In genomic region chr2:26052731-26053130, GRCh38 we compare ENCODE assay signal across 27 cellular contexts. TPM values are rescaled to one million over a fixed set of nuclear protein-coding genes. Genes with fewer than 3 reads are reported as not detected.
DNase-seq lines count a peak whose midpoint lies in the region; ATAC-seq and TF ChIP-seq lines count a peak whose summit lies in the region.
"Had no signal": no experiment of that assay in that cellular context is flagged by ENCODE, and none has a peak within 500 bp of the region (broad histone marks: within the 10 kb centered on the region; RNA-seq: fewer than 3 reads in every experiment).

No MANE protein-coding gene starts in this region.

- no peaks in the 10 kb centered on the region for H3K4me1 ChIP-seq in Panc1 (ENCODE audit: control insufficient read depth, insufficient read depth, low read length)
- H3K4me1 ChIP-seq: foreskin keratinocyte had no signal

- H3K27ac ChIP-seq in Panc1 (ENCODE audit: low read length): no peak overlapping the region
- H3K27ac ChIP-seq: A549, brain microvascular endothelial cell, esophagus squamous epithelium, foreskin keratinocyte, SJSA1, WERI-Rb-1 had no signal

- in situ Hi-C loops in Panc1 (cut with HindIII; ENCODE audit: low pct_unique_long_range_greater_than_20kb, low sequenced_read_pairs): no loop called here

- ATAC-seq in Panc1 (no peak), GM18519 (IDR thresholded peaks at IDR 0.05; ENCODE audit: low FRiP score, unreplicated experiment) (no peak), HG02840 (IDR thresholded peaks at IDR 0.05; ENCODE audit: low FRiP score, unreplicated experiment) (no peak)
- ATAC-seq: foreskin keratinocyte, left ventricle myocardium superior had no signal

- BruUV-seq in Panc1 (replicated peaks; lab: Mats Ljungman, UMichigan): TSS peak; percentile 8

- CTCF ChIA-PET in activated naive CD4-positive, alpha-beta T cell treated with anti-CD3 and anti-CD28 coated beads, Interleukin-2, amount 10 ng/mL, durations not matched to agents 7 days and 5 days (lab: Charles Lee): no interaction called here
- CTCF ChIA-PET in Panc1 (lab: Charles Lee): interaction anchor here (0.6 kb wide), 1 partner anchor 48 kb away, joined by 4 read pairs; no protein-coding TSS in a partner anchor

- H3K27me3 Mint-ChIP-seq in activated naive CD4-positive, alpha-beta T cell treated with anti-CD3 and anti-CD28 coated beads, Interleukin-2, amount 10 ng/mL, durations not matched to agents 7 days and 5 days: no peaks in the 10 kb centered on the region
- H3K27me3 Mint-ChIP-seq in mesothelial cell of epicardium (ENCODE audit: low read depth) (no peaks in the 10 kb centered on the region), type B pancreatic cell (no peaks in the 10 kb centered on the region)

- DNase-seq in activated naive CD4-positive, alpha-beta T cell treated with anti-CD3 and anti-CD28 coated beads, Interleukin-2, amount 10 ng/mL, durations not matched to agents 7 days and 5 days: no peak
- DNase-seq in activated naive CD4-positive, alpha-beta T cell treated with anti-CD3 and anti-CD28 coated beads, Interleukin-2, amount 50 U/mL, for 16 hours: no peak
- DNase-seq in Panc1 (ENCODE audit: low read depth, low spot score): no peak
- DNase-seq in mesothelial cell of epicardium (ENCODE audit: low spot score in 2 of 2, unreplicated experiment in 2 of 2): no peak
- no peak for DNase-seq in type B pancreatic cell (ENCODE audit: extremely low spot score, unreplicated experiment)
- no peak for DNase-seq in GM03348 (ENCODE audit: low spot score)
- DNase-seq: activated CD4-positive, alpha-beta T cell treated with anti-CD3 and anti-CD28 coated beads for 48 hours; activated naive CD4-positive, alpha-beta T cell; activated T-cell treated with anti-CD3 and anti-CD28 coated beads, Interleukin-2, amount 50 U/mL, for 1 hour; amniotic stem cell; brain microvascular endothelial cell; DMS153; dorsolateral prefrontal cortex; esophagus squamous epithelium; foreskin keratinocyte; HCEC 1CT; head of caudate nucleus; left ventricle myocardium superior; NCI-H1092; NCI-H187; stimulated activated CD4-positive, alpha-beta T cell treated with anti-CD3 and anti-CD28 coated beads, Interleukin-4, amount 100 ng/mL, for 24 hours; substantia nigra; WERI-Rb-1 had no signal

- TF ChIP-seq CTCF in Panc1 (IDR thresholded peaks at IDR 0.05): no peak
- TF ChIP-seq CTCF in mesothelial cell of epicardium (IDR thresholded peaks at IDR 0.05; ENCODE audit: unreplicated experiment): no peak
- no peak for TF ChIP-seq CTCF in type B pancreatic cell (conservative IDR thresholded peaks at IDR 0.05)

- H3K4me1 Mint-ChIP-seq in activated naive CD4-positive, alpha-beta T cell treated with anti-CD3 and anti-CD28 coated beads, Interleukin-2, amount 10 ng/mL, durations not matched to agents 7 days and 5 days: peaks cover 29% of the 10 kb centered on the region
- H3K4me1 Mint-ChIP-seq in mesothelial cell of epicardium (peaks cover 8% of the 10 kb centered on the region), type B pancreatic cell (ENCODE audit: unreplicated experiment) (peaks cover 24% of the 10 kb centered on the region)

- H3K36me3 ChIP-seq in Panc1 (ENCODE audit: control insufficient read depth, insufficient read depth, low read length): no peaks in the 10 kb centered on the region
- H3K36me3 ChIP-seq: brain microvascular endothelial cell had no signal

- peaks cover 12% of the 10 kb centered on the region for H3K36me3 Mint-ChIP-seq in activated naive CD4-positive, alpha-beta T cell treated with anti-CD3 and anti-CD28 coated beads, Interleukin-2, amount 10 ng/mL, durations not matched to agents 7 days and 5 days
- H3K36me3 Mint-ChIP-seq in mesothelial cell of epicardium (peaks cover 2% of the 10 kb centered on the region), type B pancreatic cell (peaks cover 24% of the 10 kb centered on the region)

- H3K9me3 ChIP-seq in Panc1 (ENCODE audit: control insufficient read depth, insufficient read depth, low read depth, low read length): no peaks in the 10 kb centered on the region
- H3K9me3 ChIP-seq: A549, esophagus squamous epithelium, SJSA1 had no signal

- no peak overlapping the region for H3K4me3 Mint-ChIP-seq in activated naive CD4-positive, alpha-beta T cell treated with anti-CD3 and anti-CD28 coated beads, Interleukin-2, amount 10 ng/mL, durations not matched to agents 7 days and 5 days
- H3K4me3 Mint-ChIP-seq in mesothelial cell of epicardium (no peak overlapping the region), type B pancreatic cell (no peak overlapping the region)

- POLR2A ChIA-PET in Panc1 (lab: Charles Lee): interaction anchor here (0.7 kb wide), 1 partner anchor 14 kb away, joined by 4 read pairs; no protein-coding TSS in a partner anchor

- intact Hi-C loops in Panc1 (cut with micrococcal nuclease; ENCODE audit: unreplicated experiment): no loop called here

- H3K27me3 ChIP-seq in Panc1 (ENCODE audit: control insufficient read depth, insufficient read depth, low read length): no peaks in the 10 kb centered on the region
- H3K27me3 ChIP-seq: brain microvascular endothelial cell, dorsolateral prefrontal cortex, esophagus squamous epithelium, foreskin keratinocyte, SJSA1 had no signal

- no peaks in the 10 kb centered on the region for H3K9me3 Mint-ChIP-seq in activated naive CD4-positive, alpha-beta T cell treated with anti-CD3 and anti-CD28 coated beads, Interleukin-2, amount 10 ng/mL, durations not matched to agents 7 days and 5 days
- no peaks in the 10 kb centered on the region for H3K9me3 Mint-ChIP-seq in mesothelial cell of epicardium
- H3K9me3 Mint-ChIP-seq in type B pancreatic cell: no peaks in the 10 kb centered on the region

- no peak overlapping the region for H3K4me3 ChIP-seq in Panc1 (ENCODE audit: low read depth in 2 of 2, low read length in 2 of 2)
- H3K4me3 ChIP-seq: A549, dorsolateral prefrontal cortex, esophagus squamous epithelium, SJSA1 had no signal

- H3K27ac Mint-ChIP-seq in activated naive CD4-positive, alpha-beta T cell treated with anti-CD3 and anti-CD28 coated beads, Interleukin-2, amount 10 ng/mL, durations not matched to agents 7 days and 5 days: peak overlapping the region; percentile 76
- H3K27ac Mint-ChIP-seq in mesothelial cell of epicardium (peak overlapping the region; percentile 6), type B pancreatic cell (peak overlapping the region; percentile 27)

RNA-seq across cellular contexts. Expression of gene RAB10, which starts 18.8 kb away (rescaled TPM):
- 208 TPM for total RNA-seq in Panc1 (2021; ENCODE audit: unreplicated experiment)
- 153 TPM for polyA plus RNA-seq in Panc1 (2012; ENCODE audit: insufficient read length)
- 86.5 to 90.6 TPM (median 90.2 TPM) in 3 replicates for total RNA-seq in mesothelial cell of epicardium
- 143 and 186 TPM in 2 replicates for total RNA-seq in type B pancreatic cell (ENCODE audit: low replicate concordance)

Comparison
In these comparisons a context has a peak if more than half of its experiments do, and no peak if none do; other contexts are left out.
1. H3K27ac Mint-ChIP-seq: peak in every context shown above with its lines; median percentile 76 in activated naive CD4-positive, alpha-beta T cell treated with anti-CD3 and anti-CD28 coated beads, Interleukin-2, amount 10 ng/mL, durations not matched to agents 7 days and 5 days; 27 in type B pancreatic cell; 6 in mesothelial cell of epicardium.